2 cellular contexts compared by ENCODE assay signal in genomic region chr11:107691003-107691402, GRCh38.
TF ChIP-seq lines count a peak whose summit lies in the region.

No MANE protein-coding gene starts in this region.

TF ChIP-seq in IMR-90, 13 proteins besides CTCF, POLR2A, EP300 and RAD21:
- no peak for TF ChIP-seq ELK1 (IDR thresholded peaks at IDR 0.05; ENCODE audit: borderline replicate concordance, low read depth, low read length)
- TF ChIP-seq SMC3 (IDR thresholded peaks at IDR 0.05; ENCODE audit: low read depth, low read length), result no peak
- TF ChIP-seq NFE2L2 (IDR thresholded peaks at IDR 0.05; ENCODE audit: low read depth, low read length), result no peak

TF ChIP-seq in HepG2, 621 proteins besides CTCF, POLR2A, EP300 and RAD21:
- TF ChIP-seq GRHL1 (CRISPR knock-in tag; conservative IDR thresholded peaks at IDR 0.05), result no peak
- no peak for TF ChIP-seq SALL2 (CRISPR knock-in tag; IDR thresholded peaks at IDR 0.05)
- TF ChIP-seq ZSCAN21 (CRISPR knock-in tag; IDR thresholded peaks at IDR 0.05; ENCODE audit: borderline replicate concordance), result no peak
- no peak for TF ChIP-seq ZNF530 (CRISPR knock-in tag; IDR thresholded peaks at IDR 0.05; ENCODE audit: low read depth)
